Comparison of ENCODE assay signal across 18 cellular contexts in genomic region chr2:217915706-217916105, GRCh38.
DNase-seq lines count a peak whose midpoint lies in the region; ATAC-seq, FAIRE-seq and TF ChIP-seq lines count a peak whose summit lies in the region.
"Had no signal": no experiment of that assay in that cellular context is flagged by ENCODE, and none has a peak within 500 bp of the region (broad histone marks: within the 10 kb centered on the region; RNA-seq: fewer than 3 reads in every experiment).

No MANE protein-coding gene starts in this region.

- H2BK120ac ChIP-seq in H1 (replicated peaks; ENCODE audit: low read depth, low read length), result no peak overlapping the region

- H4K8ac ChIP-seq in H1 (ENCODE audit: extremely low read depth, insufficient read depth, low read length), result no peak overlapping the region

- H3K9me3 ChIP-seq in H1 (ENCODE audit: insufficient read depth in 2 of 2, low read depth in 1 of 2, low read length in 1 of 2) (no peaks in the 10 kb centered on the region), left lung (no peaks in the 10 kb centered on the region), gastrocnemius medialis (no peaks in the 10 kb centered on the region), aorta (ENCODE audit: control insufficient read depth, low read length) (no peaks in the 10 kb centered on the region)
- H3K9me3 ChIP-seq: BLaER1 had no signal

- POLR2A ChIA-PET in H1 (lab: Charles Lee; ENCODE audit: partially characterized antibody) (no interaction called here), HEK293T (lab: Yijun Ruan, JAX) (no interaction called here)

- no peaks in the 10 kb centered on the region for H3K79me1 ChIP-seq in H1 (ENCODE audit: low read depth, low read length)

- H2BK5ac ChIP-seq in H1 (ENCODE audit: low read depth, low read length), result 0 out of 2 replicates have a peak overlapping the region, but pooled peaks have one; percentile 2

- H3K4me2 ChIP-seq in H1 (ENCODE audit: insufficient read depth in 1 of 2, low read depth in 2 of 2, low read length in 2 of 2), result no peak overlapping the region
- H3K4me2 ChIP-seq: BLaER1 had no signal

- intact Hi-C loops in left lung (cut with DNase I), result no loop called here
- intact Hi-C loops in gastrocnemius medialis (cut with DNase I; ENCODE audit: low total_unique reads), result no loop called here
- intact Hi-C loops in aorta (cut with DNase I), result loop anchor here in 1 of 2 donors (10.0 kb wide), 1 partner anchor 811 kb away; no protein-coding TSS in a partner anchor

- no peak for TF ChIP-seq POLR2A in H1 (IDR thresholded peaks at IDR 0.05; ENCODE audit: control extremely low read depth in 1 of 2, low read depth in 2 of 2, low read length in 2 of 2)
- no peak for TF ChIP-seq POLR2A in gastrocnemius medialis (IDR thresholded peaks at IDR 0.05)

- no peak overlapping the region for H2BK20ac ChIP-seq in H1 (ENCODE audit: low read length)

- 92% methylated on average over 5 of the region's 5 CpGs; no CpG with 5 or more reads in 1 of the 2 experiments for WGBS in H1 (ENCODE audit: extremely low coverage in 1 of 2, insufficient coverage in 1 of 2, insufficient read length in 1 of 2, insufficient replicate concordance in 2 of 2, low coverage in 1 of 2, low lambda C conversion rate in 2 of 2, missing lambda C conversion rate in 1 of 2), 2 experiments
- WGBS in aorta, 2 donors, result 13 to 22% methylated on average over 5 of the region's 5 CpGs

- H3K23me2 ChIP-seq in H1 (ENCODE audit: low read depth, low read length), result peaks cover 6% of the 10 kb centered on the region

- DNase-seq in H1 (ENCODE audit: low read depth in 1 of 2, low spot score in 2 of 2) (no peak), left lung (peak in 1 of 2 donors; percentile 25), gastrocnemius medialis (no peak), aorta (peak in 1 of 2 donors; percentile 84), inferior parietal cortex (ENCODE audit: extremely low spot score) (no peak), HEK293T (ENCODE audit: extremely low spot score) (no peak), NCI-H1092 treated with DMSO at 0.1 percent for 48 hours (lab: John Stamatoyannopoulos, UW) (no peak)
- DNase-seq: activated CD4-positive, CD25-positive, alpha-beta regulatory T cell; GM23248; MV-4-11; naive B cell; NCI-H2081; NCI-H510A; SHP77; stimulated activated naive CD8-positive, alpha-beta T cell treated with anti-CD3 and anti-CD28 coated beads, Interleukin-15, amount 100 ng/mL, for 72 hours; T-helper 2 cell had no signal

- no peak for TF ChIP-seq CTCF in H1 (IDR thresholded peaks at IDR 0.05; ENCODE audit: control extremely low read depth in 1 of 3, insufficient read depth in 1 of 3, low read depth in 1 of 3, low read length in 3 of 3)
- TF ChIP-seq CTCF in left lung (IDR thresholded peaks at IDR 0.05), result no peak
- TF ChIP-seq CTCF in gastrocnemius medialis (IDR thresholded peaks at IDR 0.05 in 4 of 5, conservative IDR thresholded peaks at IDR 0.05 in 1 of 5), result no peak

- H3K4me1 ChIP-seq in H1 (replicated peaks in 1 of 4; ENCODE audit: control insufficient read depth in 3 of 4, insufficient read depth in 4 of 4, low read length in 3 of 4), result peaks cover 14 to 45% (median 26%) of the 10 kb centered on the region in 4 experiments
- H3K4me1 ChIP-seq in left lung, result peaks cover 76 to 100% of the 10 kb centered on the region in 2 donors
- peaks cover 93 to 99% of the 10 kb centered on the region in 2 donors for H3K4me1 ChIP-seq in gastrocnemius medialis
- peaks cover 12 to 14% of the 10 kb centered on the region in 2 donors for H3K4me1 ChIP-seq in aorta (ENCODE audit: control insufficient read depth in 1 of 2, insufficient read depth in 2 of 2, low read length in 2 of 2)

- H3K4ac ChIP-seq in H1 (replicated peaks; ENCODE audit: insufficient read length, low read depth, low read length), result no peak overlapping the region

- no peak overlapping the region for H3K14ac ChIP-seq in H1 (ENCODE audit: insufficient read length)

- H3K9ac ChIP-seq in H1 (replicated peaks in 1 of 4; ENCODE audit: extremely low read depth in 1 of 4, low read depth in 3 of 4, low read length in 3 of 4), result no peak overlapping the region
- H3K9ac ChIP-seq: BLaER1, GM23248 had no signal

- no peak overlapping the region for H4K5ac ChIP-seq in H1 (ENCODE audit: insufficient read length, low read depth, low read length)

- TF ChIP-seq RAD21 in H1 (IDR thresholded peaks at IDR 0.05 in 1 of 2, conservative IDR thresholded peaks at IDR 0.05 in 1 of 2; ENCODE audit: low read depth in 2 of 2, low read length in 2 of 2), result no peak

- no peak overlapping the region for H3K56ac ChIP-seq in H1 (replicated peaks; ENCODE audit: insufficient read length, low read depth, low read length)

- H3K36me3 ChIP-seq in H1 (ENCODE audit: control insufficient read depth in 2 of 4, insufficient read depth in 4 of 4, low read length in 3 of 4), result no peaks in the 10 kb centered on the region
- peaks cover 0 to 4% of the 10 kb centered on the region in 2 donors for H3K36me3 ChIP-seq in left lung
- H3K36me3 ChIP-seq in gastrocnemius medialis, result no peaks in the 10 kb centered on the region
- H3K36me3 ChIP-seq in aorta (ENCODE audit: control insufficient read depth in 1 of 2, insufficient read depth in 2 of 2, low read length in 1 of 2), result peaks cover 0 to 8% of the 10 kb centered on the region in 2 donors

- no peak overlapping the region for H4K91ac ChIP-seq in H1 (replicated peaks; ENCODE audit: insufficient read length, low read length)

- H3K27ac ChIP-seq in H1 (ENCODE audit: low read depth, low read length), result no peak overlapping the region
- peak overlapping the region; percentile 71 to 75 for H3K27ac ChIP-seq in left lung
- H3K27ac ChIP-seq in gastrocnemius medialis, result peak overlapping the region; percentile 87 to 94 (median 92)
- peak overlapping the region; percentile 86 to 88 for H3K27ac ChIP-seq in aorta (ENCODE audit: low read depth in 1 of 2, low read length in 2 of 2)
- H3K27ac ChIP-seq: BLaER1 had no signal

- H3K27me3 ChIP-seq in H1 (replicated peaks in 1 of 4; ENCODE audit: control insufficient read depth in 3 of 4, extremely low read depth in 1 of 4, insufficient read depth in 3 of 4, low read length in 3 of 4), result peaks cover 0 to 4% (median 2%) of the 10 kb centered on the region in 4 experiments; a peak in 4 of 7 replicates
- no peaks in the 10 kb centered on the region for H3K27me3 ChIP-seq in left lung
- no peaks in the 10 kb centered on the region for H3K27me3 ChIP-seq in gastrocnemius medialis
- H3K27me3 ChIP-seq in aorta (ENCODE audit: control insufficient read depth in 1 of 2, insufficient read depth in 2 of 2, low read length in 1 of 2), result no peaks in the 10 kb centered on the region
- H3K27me3 ChIP-seq: BLaER1 had no signal

- H2BK15ac ChIP-seq in H1 (ENCODE audit: low read length), result no peak overlapping the region

- no peak overlapping the region for H3K18ac ChIP-seq in H1 (ENCODE audit: extremely low read depth, low read length)

- no peak overlapping the region for H2BK12ac ChIP-seq in H1 (ENCODE audit: low read depth, low read length)

- no peak overlapping the region for H2AFZ ChIP-seq in H1 (ENCODE audit: low read length)
- H2AFZ ChIP-seq: GM23248 had no signal

- FAIRE-seq in H1 (lab: Jason Lieb, UNC), result no peak
- FAIRE-seq: D721Med had no signal

- no peak overlapping the region for H3K4me3 ChIP-seq in H1 (ENCODE audit: extremely low read depth in 1 of 4, insufficient read depth in 2 of 4, low read depth in 3 of 4, low read length in 4 of 4)
- H3K4me3 ChIP-seq in left lung, result no peak overlapping the region
- no peak overlapping the region for H3K4me3 ChIP-seq in gastrocnemius medialis
- no peak overlapping the region for H3K4me3 ChIP-seq in aorta (ENCODE audit: low read length in 2 of 2)
- H3K4me3 ChIP-seq: BLaER1, GM23248 had no signal

- ATAC-seq in left lung (no peak), gastrocnemius medialis (no peak), aorta (ENCODE audit: low FRiP score) (no peak)
- ATAC-seq: stimulated activated naive CD8-positive, alpha-beta T cell treated with anti-CD3 and anti-CD28 coated beads, Interleukin-15, amount 100 ng/mL, for 72 hours had no signal

- no peak for TF ChIP-seq EP300 in H1 (IDR thresholded peaks at IDR 0.05; ENCODE audit: borderline replicate concordance in 1 of 2, low read depth in 2 of 2, low read length in 2 of 2)

- in situ Hi-C loops in gastrocnemius medialis (cut with MboI; ENCODE audit: low sequenced_read_pairs in 4 of 4), result no loop called here

- H3K79me2 ChIP-seq in H1 (ENCODE audit: control insufficient read depth in 1 of 2, insufficient read depth in 2 of 2, low read length in 2 of 2), result no peaks in the 10 kb centered on the region

- no peak overlapping the region; the same call in 1 of the 2 replicates for H2AK5ac ChIP-seq in H1 (ENCODE audit: low read depth, low read length)

- no peaks in the 10 kb centered on the region for H4K20me1 ChIP-seq in H1 (replicated peaks in 1 of 2; ENCODE audit: control insufficient read depth in 1 of 2, insufficient read depth in 2 of 2, low read length in 2 of 2)

- H3K23ac ChIP-seq in H1 (ENCODE audit: insufficient read length), result no peak overlapping the region

- CTCF ChIA-PET in H1 (lab: Charles Lee; ENCODE audit: partially characterized antibody), result interaction anchor here (1.4 to 12.9 kb wide), 12 partner anchors 10 to 130 kb away, joined by 4 to 121 read pairs (median 13); no protein-coding TSS in a partner anchor
- CTCF ChIA-PET in HEK293T (lab: Yijun Ruan, JAX), result interaction anchor here (0.5 kb wide), 1 partner anchor 130 kb away, joined by 3 read pairs; no protein-coding TSS in a partner anchor

TF ChIP-seq in H1, 55 proteins besides CTCF, POLR2A, EP300 and RAD21 (continues in another document):
- TF ChIP-seq NRF1 (IDR thresholded peaks at IDR 0.05; ENCODE audit: low read depth, low read length) (no peak), HDAC6 (IDR thresholded peaks at IDR 0.05; ENCODE audit: low read depth, low read length) (no peak), ATF3 (IDR thresholded peaks at IDR 0.05; ENCODE audit: insufficient read depth, low read depth, low read length) (no peak), ASH2L (IDR thresholded peaks at IDR 0.05; ENCODE audit: low read length) (no peak), TAF7 (optimal IDR thresholded peaks at IDR 0.05; ENCODE audit: borderline replicate concordance, low read depth, low read length) (no peak)

TF ChIP-seq in HEK293T, 16 proteins besides CTCF, POLR2A, EP300 and RAD21:
- TF ChIP-seq TARDBP (IDR thresholded peaks at IDR 0.05) (no peak), NFRKB (IDR thresholded peaks at IDR 0.05) (no peak), FOXA1 (IDR thresholded peaks at IDR 0.05) (no peak), LEF1 (IDR thresholded peaks at IDR 0.05; ENCODE audit: borderline replicate concordance) (no peak), ELF4 (IDR thresholded peaks at IDR 0.05) (no peak), ZNF384 (IDR thresholded peaks at IDR 0.05) (no peak)
